ENCODE assay signal across 8 cellular contexts in genomic region chr16:50244504-50245416, GRCh38. TPM values are rescaled to one million over a fixed set of nuclear protein-coding genes. Genes with fewer than 3 reads are reported as not detected.
A peak's percentile ranks its signal among the peaks of the same experiment; 100 is the strongest.
DNase-seq lines count a peak whose midpoint lies in the region; ATAC-seq and TF ChIP-seq lines count a peak whose summit lies in the region.

No MANE protein-coding gene starts in this region.

- H3K9me3 ChIP-seq in OCI-LY3 (ENCODE audit: insufficient read depth, low read length) = no peaks in the 10 kb centered on the region

- H2AFZ ChIP-seq in OCI-LY3 (ENCODE audit: low read depth, low read length) = peak overlapping the region; percentile 93

- TF ChIP-seq CTCF in OCI-LY3 (IDR thresholded peaks at IDR 0.05; ENCODE audit: low read depth, low read length) (no peak), endothelial cell (IDR thresholded peaks at IDR 0.05; ENCODE audit: unreplicated experiment) (no peak), osteocyte (IDR thresholded peaks at IDR 0.05) (no peak)

- H3K36me3 Mint-ChIP-seq in endothelial cell (ENCODE audit: low read depth, unreplicated experiment) = no peaks in the 10 kb centered on the region
- no peaks in the 10 kb centered on the region for H3K36me3 Mint-ChIP-seq in osteocyte (ENCODE audit: unreplicated experiment)

- H3K27me3 Mint-ChIP-seq in endothelial cell (ENCODE audit: unreplicated experiment) = peaks cover 10% of the 10 kb centered on the region
- peaks cover 25% of the 10 kb centered on the region for H3K27me3 Mint-ChIP-seq in osteocyte (ENCODE audit: unreplicated experiment)

- H3K4me3 Mint-ChIP-seq in endothelial cell (ENCODE audit: unreplicated experiment) (peak overlapping the region; percentile 71), osteocyte (ENCODE audit: unreplicated experiment) (peak overlapping the region; percentile 58)

- peak overlapping the region; percentile 55; the same call in 1 of the 2 replicates for H3K9ac ChIP-seq in OCI-LY3 (ENCODE audit: low read length)

- no peaks in the 10 kb centered on the region for H3K36me3 ChIP-seq in OCI-LY3 (replicated peaks; ENCODE audit: low read depth, low read length)

- H3K27me3 ChIP-seq in OCI-LY3 (ENCODE audit: low read depth, low read length) = 0 out of 2 replicates have a peak, but pooled peaks cover 7% of the 10 kb centered on the region

- peak overlapping the region; percentile 81 for H3K4me3 ChIP-seq in OCI-LY3 (ENCODE audit: low read length)

- DNase-seq in ELF-1 (ENCODE audit: low read depth, low spot score) (peak; percentile 69), endothelial cell (ENCODE audit: low spot score) (no peak), osteocyte (ENCODE audit: extremely low spot score, unreplicated experiment) (peak; percentile 78), NCI-H1694 treated with DMSO at 0.1 percent for 48 hours (lab: John Stamatoyannopoulos, UW) (no peak), cortex of kidney (lab: John Stamatoyannopoulos, UW) (no peak), NCI-H748 (lab: John Stamatoyannopoulos, UW; ENCODE audit: unreplicated experiment) (no peak)

- ATAC-seq in GM21367 (IDR thresholded peaks at IDR 0.05; ENCODE audit: unreplicated experiment) = no peak

- no peak overlapping the region for H3K27ac ChIP-seq in OCI-LY3 (ENCODE audit: low read length)

- H3K4me2 ChIP-seq in OCI-LY3 (ENCODE audit: low read length) = peak overlapping the region; percentile 95

- no peaks in the 10 kb centered on the region for H3K79me2 ChIP-seq in OCI-LY3 (ENCODE audit: low read length)

- H3K27ac Mint-ChIP-seq in endothelial cell (ENCODE audit: unreplicated experiment) (no peak overlapping the region), osteocyte (ENCODE audit: unreplicated experiment) (no peak overlapping the region)

- H3K4me1 Mint-ChIP-seq in endothelial cell (ENCODE audit: unreplicated experiment) (no peaks in the 10 kb centered on the region), osteocyte (ENCODE audit: unreplicated experiment) (peaks cover 15% of the 10 kb centered on the region)

- peaks cover 9% of the 10 kb centered on the region; the same call in 1 of the 2 replicates for H3K4me1 ChIP-seq in OCI-LY3 (ENCODE audit: low read length)

- H3K9me3 Mint-ChIP-seq in endothelial cell (ENCODE audit: unreplicated experiment) = no peaks in the 10 kb centered on the region
- no peaks in the 10 kb centered on the region for H3K9me3 Mint-ChIP-seq in osteocyte (ENCODE audit: unreplicated experiment)

- H4K20me1 ChIP-seq in OCI-LY3 (ENCODE audit: insufficient read depth, low read length) = no peaks in the 10 kb centered on the region

RNA-seq across cellular contexts. Expression of gene ADCY7, which starts 21.6 kb away (rescaled TPM):
- total RNA-seq in endothelial cell (ENCODE audit: unreplicated experiment) = 3.2 TPM
- 4.6 TPM in 2 replicates for total RNA-seq in osteocyte

Comparison
In these comparisons a context has a peak if more than half of its experiments do, and no peak if none do; other contexts are left out.
1. DNase-seq: peak in ELF-1 (single experiment) and osteocyte (single experiment); none in endothelial cell (single experiment), NCI-H1694 treated with DMSO at 0.1 percent for 48 hours (single experiment), cortex of kidney (single experiment) and NCI-H748 (single experiment).